Comparison of ENCODE assay signal across 16 cellular contexts in the genomic region with DNA sequence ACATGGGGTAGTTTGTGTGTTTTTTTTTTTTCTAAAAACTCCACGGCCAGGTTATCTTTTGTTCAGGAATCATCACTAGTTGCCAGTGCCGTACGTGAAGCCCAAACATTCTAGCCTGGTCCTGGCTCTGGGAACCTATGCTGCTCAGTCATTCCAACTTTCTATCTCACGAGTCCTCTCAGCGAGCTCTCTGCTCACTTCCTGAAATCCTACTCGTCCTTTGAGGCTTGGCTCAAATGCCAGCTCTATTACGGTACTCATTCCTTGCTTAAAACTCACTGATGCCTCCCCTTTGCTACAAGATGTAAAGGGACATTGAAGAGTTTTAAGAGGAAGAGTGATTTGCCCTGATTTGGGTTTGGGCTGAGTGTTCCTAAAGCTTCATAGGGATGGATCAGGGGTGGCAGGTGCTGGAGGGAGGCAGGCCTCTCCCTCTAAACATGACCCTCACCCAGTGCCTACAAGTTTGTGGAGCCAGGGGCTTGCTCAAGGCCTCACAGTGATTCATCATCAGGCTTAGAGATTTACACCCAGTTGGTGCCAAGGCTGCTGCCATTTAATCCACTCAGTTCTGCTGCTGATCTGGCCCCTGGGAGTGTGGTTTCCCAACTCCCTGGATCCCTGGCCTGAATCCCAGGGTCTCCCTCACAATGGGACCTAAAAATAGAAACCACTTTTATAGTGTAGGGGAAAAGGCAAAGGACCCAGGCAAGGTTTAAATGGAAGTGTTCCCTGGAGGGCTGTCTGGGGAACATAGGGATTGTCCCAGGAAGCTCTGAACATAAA. TPM values are rescaled to one million over a fixed set of nuclear protein-coding genes. Genes with fewer than 3 reads are reported as not detected.
DNase-seq lines count a peak whose midpoint lies in the region; ATAC-seq, FAIRE-seq and TF ChIP-seq lines count a peak whose summit lies in the region.
"Had no signal": no experiment of that assay in that cellular context is flagged by ENCODE, and none has a peak within 500 bp of the region (broad histone marks: within the 10 kb centered on the region; RNA-seq: fewer than 3 reads in every experiment).

No MANE protein-coding gene starts in this region.

- TF ChIP-seq POLR2A in GM12891 (IDR thresholded peaks at IDR 0.05; ENCODE audit: low read depth, low read length): no peak

- no peak for FAIRE-seq in GM12891 (lab: Jason Lieb, UNC)
- FAIRE-seq: TTC549 had no signal

- ATAC-seq in left ventricle myocardium superior: peak; percentile 96
- ATAC-seq in HG02884 (IDR thresholded peaks at IDR 0.05; ENCODE audit: unreplicated experiment): no peak
- no peak for ATAC-seq in esophagus mucosa
- ATAC-seq: body of pancreas had no signal

- intact Hi-C loops in left ventricle myocardium superior (cut with micrococcal nuclease): no loop called here

- no peak overlapping the region for H3K4me3 ChIP-seq in SJCRH30
- H3K4me3 ChIP-seq: body of pancreas, Peyer's patch, thoracic aorta had no signal

- H3K9me3 ChIP-seq in SJCRH30 (replicated peaks): no peaks in the 10 kb centered on the region
- H3K9me3 ChIP-seq: body of pancreas, Peyer's patch, thoracic aorta had no signal

- H3K4me1 ChIP-seq in SJCRH30: no peaks in the 10 kb centered on the region
- H3K4me1 ChIP-seq: body of pancreas, Peyer's patch had no signal

- no peak overlapping the region for H3K27ac ChIP-seq in SJCRH30
- H3K27ac ChIP-seq: body of pancreas, Peyer's patch, thoracic aorta had no signal

- DNase-seq in Ammon's horn (ENCODE audit: low spot score): peak; percentile 21
- peak; percentile 19 for DNase-seq in GOT3 (lab: John Stamatoyannopoulos, UW)
- peak; percentile 38 to 53 for DNase-seq in SJCRH30
- DNase-seq in left ventricle myocardium superior: peak; percentile 54
- DNase-seq in CD1c-positive myeloid dendritic cell (ENCODE audit: extremely low spot score): no peak
- no peak for DNase-seq in GM12891 (ENCODE audit: insufficient read length, low spot score)
- DNase-seq: activated T-cell treated with anti-CD3 and anti-CD28 coated beads, Interleukin-2, amount 50 U/mL, for 1 hour; body of pancreas; kidney glomerular epithelial cell; NCI-H146; Peyer's patch; stimulated activated CD4-positive, alpha-beta T cell treated with anti-CD3 and anti-CD28 coated beads, Interleukin-4, amount 100 ng/mL, for 1 hour had no signal

- H3K27me3 ChIP-seq in SJCRH30: no peaks in the 10 kb centered on the region; the same call in 1 of the 2 replicates
- H3K27me3 ChIP-seq: body of pancreas, Peyer's patch had no signal

- no peaks in the 10 kb centered on the region for H3K36me3 ChIP-seq in SJCRH30
- H3K36me3 ChIP-seq: Peyer's patch, thoracic aorta had no signal

TF ChIP-seq in GM12891, 5 proteins besides CTCF, POLR2A, EP300 and RAD21:
- no peak for TF ChIP-seq POU2F2 (IDR thresholded peaks at IDR 0.05; ENCODE audit: low read depth, low read length)
- TF ChIP-seq POLR2AphosphoS5 (IDR thresholded peaks at IDR 0.05; ENCODE audit: low read depth, low read length): no peak
- TF ChIP-seq PAX5 (IDR thresholded peaks at IDR 0.05; ENCODE audit: insufficient read depth, low read length, severe bottlenecking): no peak
- no peak for TF ChIP-seq TAF1 (IDR thresholded peaks at IDR 0.05; ENCODE audit: low read depth, low read length)
- no peak for TF ChIP-seq SPI1 (IDR thresholded peaks at IDR 0.05; ENCODE audit: low read depth, low read length)

RNA-seq across cellular contexts. Expression of a gene that starts 46.1 kb away (rescaled TPM):
- 28.7 and 30.6 TPM in 2 replicates for total RNA-seq in SJCRH30 (2014; rRNA removed; shearing (Covaris generic))
- 4.8 TPM for total RNA-seq in left ventricle myocardium superior
- total RNA-seq in esophagus mucosa: 7.7 TPM
- 10.6 TPM for polyA plus RNA-seq in GM12891 (2012; ENCODE audit: low read depth, missing spikeins)

RNA-seq across cellular contexts. Expression of a gene that starts 58.0 kb away (rescaled TPM):
- not detected in 2 replicates for total RNA-seq in SJCRH30 (2014; rRNA removed; shearing (Covaris generic))
- 1.6 TPM for total RNA-seq in left ventricle myocardium superior
- total RNA-seq in esophagus mucosa: 1.5 TPM
- polyA plus RNA-seq in GM12891 (2012; ENCODE audit: low read depth, missing spikeins): not detected

Comparison
In these comparisons a context has a peak if more than half of its experiments do, and no peak if none do; other contexts are left out.
1. DNase-seq: peak in Ammon's horn (single experiment), GOT3 (single experiment), SJCRH30 (2 of 2) and left ventricle myocardium superior (single experiment); none in CD1c-positive myeloid dendritic cell (single experiment) and GM12891 (single experiment).